15 cellular contexts compared by ENCODE assay signal in genomic region chr21:46022551-46023107, GRCh38. TPM values are rescaled to one million over a fixed set of nuclear protein-coding genes. Genes with fewer than 3 reads are reported as not detected.
A peak's percentile ranks its signal among the peaks of the same experiment; 100 is the strongest.
DNase-seq lines count a peak whose midpoint lies in the region; ATAC-seq and TF ChIP-seq lines count a peak whose summit lies in the region.
"Had no signal": no experiment of that assay in that cellular context is flagged by ENCODE, and none has a peak within 500 bp of the region (broad histone marks: within the 10 kb centered on the region; RNA-seq: fewer than 3 reads in every experiment).

No MANE protein-coding gene starts in this region.

- 93 to 97% methylated on average over 14 to 19 of the region's 19 CpGs for WGBS in endodermal cell (ENCODE audit: insufficient coverage in 1 of 2, insufficient read length in 1 of 2), 2 experiments

- H3K9me3 Mint-ChIP-seq in WTC11 (no peaks in the 10 kb centered on the region), endodermal cell (no peaks in the 10 kb centered on the region)
- H3K9me3 Mint-ChIP-seq in activated naive CD8-positive, alpha-beta T cell treated with anti-CD3 and anti-CD28 coated beads, Interleukin-2, amount 50 U/mL, for 24 hours, result no peaks in the 10 kb centered on the region
- no peaks in the 10 kb centered on the region for H3K9me3 Mint-ChIP-seq in CD4-positive, alpha-beta T cell

- H3K27me3 ChIP-seq in endodermal cell (ENCODE audit: control insufficient read depth, insufficient read depth, low read length, poor library complexity, severe bottlenecking), result no peaks in the 10 kb centered on the region
- peaks cover 23% of the 10 kb centered on the region for H3K27me3 ChIP-seq in CD4-positive, alpha-beta T cell (ENCODE audit: control insufficient read depth, insufficient read depth, low read length)

- H3K4me3 Mint-ChIP-seq in WTC11, result no peak overlapping the region
- H3K4me3 Mint-ChIP-seq in endodermal cell, result no peak overlapping the region
- no peak overlapping the region for H3K4me3 Mint-ChIP-seq in activated naive CD8-positive, alpha-beta T cell treated with anti-CD3 and anti-CD28 coated beads, Interleukin-2, amount 50 U/mL, for 24 hours
- H3K4me3 Mint-ChIP-seq in CD4-positive, alpha-beta T cell, result no peak overlapping the region

- no peaks in the 10 kb centered on the region for H3K4me1 ChIP-seq in mucosa of descending colon (ENCODE audit: low read depth)
- no peaks in the 10 kb centered on the region for H3K4me1 ChIP-seq in endodermal cell (ENCODE audit: control insufficient read depth, insufficient read depth, low read length)

- H3K4me3 ChIP-seq in mucosa of descending colon (no peak overlapping the region), endodermal cell (ENCODE audit: low read length) (no peak overlapping the region)

- no peaks in the 10 kb centered on the region for H3K36me3 ChIP-seq in mucosa of descending colon (ENCODE audit: low read depth)
- H3K36me3 ChIP-seq in endodermal cell (ENCODE audit: control insufficient read depth, insufficient read depth, low read length), result no peaks in the 10 kb centered on the region

- CTCF ChIA-PET in WTC11 (lab: Charles Lee), result no interaction called here
- CTCF ChIA-PET in CD4-positive, alpha-beta T cell (lab: Charles Lee), result no interaction called here

- intact Hi-C loops in Right ventricle myocardium superior (cut with DNase I), result no loop called here
- intact Hi-C loops in cardiac septum (cut with DNase I), result no loop called here
- intact Hi-C loops in mucosa of descending colon (cut with DNase I, micrococcal nuclease), result no loop called here
- intact Hi-C loops in CD4-positive, alpha-beta T cell (cut with DNase I, micrococcal nuclease), result no loop called here

- POLR2A ChIA-PET in WTC11 (lab: Charles Lee), result no interaction called here
- POLR2A ChIA-PET in CD4-positive, alpha-beta T cell (lab: Charles Lee), result no interaction called here

- ATAC-seq in Right ventricle myocardium superior (ENCODE audit: poor library complexity), result peak; percentile 69
- peak; percentile 65 for ATAC-seq in WTC11
- ATAC-seq in mucosa of descending colon, result peak; percentile 29
- no peak for ATAC-seq in HG03565 (IDR thresholded peaks at IDR 0.05; ENCODE audit: unreplicated experiment)
- ATAC-seq in activated naive CD8-positive, alpha-beta T cell treated with anti-CD3 and anti-CD28 coated beads, Interleukin-2, amount 50 U/mL, for 24 hours, result no peak
- no peak for ATAC-seq in CD4-positive, alpha-beta T cell (ENCODE audit: poor library complexity)

- H3K27ac ChIP-seq in endodermal cell (ENCODE audit: low read depth, low read length), result no peak overlapping the region
- H3K27ac ChIP-seq in CD4-positive, alpha-beta T cell (ENCODE audit: low read depth, low read length), result no peak overlapping the region

- no peak overlapping the region for H3K9ac ChIP-seq in endodermal cell (ENCODE audit: extremely low read depth, low read length, poor library complexity, severe bottlenecking)

- H3K27me3 Mint-ChIP-seq in WTC11 (ENCODE audit: low read depth) (peaks cover 3% of the 10 kb centered on the region; the same call in 1 of the 2 replicates), endodermal cell (ENCODE audit: insufficient read depth) (no peaks in the 10 kb centered on the region)
- H3K27me3 Mint-ChIP-seq in activated naive CD8-positive, alpha-beta T cell treated with anti-CD3 and anti-CD28 coated beads, Interleukin-2, amount 50 U/mL, for 24 hours, result peaks cover 25% of the 10 kb centered on the region
- peaks cover 48% of the 10 kb centered on the region for H3K27me3 Mint-ChIP-seq in CD4-positive, alpha-beta T cell

- no peaks in the 10 kb centered on the region for H3K9me3 ChIP-seq in mucosa of descending colon
- H3K9me3 ChIP-seq in endodermal cell (ENCODE audit: control insufficient read depth, low read length), result no peaks in the 10 kb centered on the region
- no peaks in the 10 kb centered on the region for H3K9me3 ChIP-seq in CD4-positive, alpha-beta T cell (ENCODE audit: control insufficient read depth, low read length)

- TF ChIP-seq CTCF in WTC11 (IDR thresholded peaks at IDR 0.05) (no peak), mucosa of descending colon (IDR thresholded peaks at IDR 0.05) (no peak), endodermal cell (conservative IDR thresholded peaks at IDR 0.05) (no peak)
- no peak for TF ChIP-seq CTCF in CD4-positive, alpha-beta T cell (IDR thresholded peaks at IDR 0.05)

- H3K4me1 Mint-ChIP-seq in WTC11, result peaks cover 11% of the 10 kb centered on the region
- H3K4me1 Mint-ChIP-seq in endodermal cell, result peaks cover 15% of the 10 kb centered on the region
- H3K4me1 Mint-ChIP-seq in activated naive CD8-positive, alpha-beta T cell treated with anti-CD3 and anti-CD28 coated beads, Interleukin-2, amount 50 U/mL, for 24 hours, result peaks cover 12% of the 10 kb centered on the region
- no peaks in the 10 kb centered on the region for H3K4me1 Mint-ChIP-seq in CD4-positive, alpha-beta T cell (ENCODE audit: low read depth)

- H3K36me3 Mint-ChIP-seq in WTC11 (no peaks in the 10 kb centered on the region), endodermal cell (ENCODE audit: low read depth) (no peaks in the 10 kb centered on the region)
- no peaks in the 10 kb centered on the region for H3K36me3 Mint-ChIP-seq in activated naive CD8-positive, alpha-beta T cell treated with anti-CD3 and anti-CD28 coated beads, Interleukin-2, amount 50 U/mL, for 24 hours (ENCODE audit: low read depth)
- no peaks in the 10 kb centered on the region for H3K36me3 Mint-ChIP-seq in CD4-positive, alpha-beta T cell (ENCODE audit: low read depth)

- H3K27ac Mint-ChIP-seq in WTC11, result no peak overlapping the region
- no peak overlapping the region for H3K27ac Mint-ChIP-seq in endodermal cell
- H3K27ac Mint-ChIP-seq in activated naive CD8-positive, alpha-beta T cell treated with anti-CD3 and anti-CD28 coated beads, Interleukin-2, amount 50 U/mL, for 24 hours, result no peak overlapping the region
- H3K27ac Mint-ChIP-seq in CD4-positive, alpha-beta T cell, result no peak overlapping the region

- DNase-seq in Right ventricle myocardium superior (no peak), cardiac septum (ENCODE audit: low spot score) (no peak), WTC11 (ENCODE audit: low spot score) (no peak), mucosa of descending colon (no peak), endodermal cell (no peak)
- DNase-seq in activated naive CD8-positive, alpha-beta T cell treated with anti-CD3 and anti-CD28 coated beads, Interleukin-2, amount 50 U/mL, for 24 hours, result no peak
- DNase-seq in CD4-positive, alpha-beta T cell, result no peak
- DNase-seq: AML-193; amniotic stem cell; HCEC 1CT; hypothalamus; Kasumi-1; NCI-H524; stimulated activated CD4-positive, alpha-beta T cell treated with anti-CD3 and anti-CD28 coated beads, Interleukin-12 subunit alpha, Interleukin-12 subunit beta, amount 100 ng/mL, for 4 hours had no signal

TF ChIP-seq in WTC11, 78 proteins besides CTCF, POLR2A, EP300 and RAD21 (continues in another document):
- no peak for TF ChIP-seq ZNF219 (CRISPR knock-in tag; IDR thresholded peaks at IDR 0.05; ENCODE audit: borderline replicate concordance)
- 0 out of 2 replicates have a peak, but pooled peaks have one; percentile 17 for TF ChIP-seq NFYB (CRISPR knock-in tag; conservative IDR thresholded peaks at IDR 0.05; ENCODE audit: low read depth)
- no peak for TF ChIP-seq AR (CRISPR knock-in tag; IDR thresholded peaks at IDR 0.05)
- TF ChIP-seq CBFB (CRISPR knock-in tag; IDR thresholded peaks at IDR 0.05; ENCODE audit: low read depth), result no peak
- no peak for TF ChIP-seq TCF7 (CRISPR knock-in tag; IDR thresholded peaks at IDR 0.05; ENCODE audit: low read depth)

RNA-seq across cellular contexts. Expression of gene COL6A1, which starts 41.1 kb away (rescaled TPM):
- 173 TPM for total RNA-seq in Right ventricle myocardium superior
- 140 TPM for total RNA-seq in cardiac septum
- total RNA-seq in WTC11 (2021), result 221 to 245 TPM (median 240 TPM) in 3 replicates
- 100 to 1,000 TPM in 2 of 3 donors, 10 to 100 TPM in 1; 45.0 to 663 (median 114) TPM for total RNA-seq in mucosa of descending colon
- 100 to 1,000 TPM; 232 to 407 TPM for total RNA-seq in endodermal cell
- polyA plus RNA-seq in endodermal cell (2013, experiment 1 of 2), result 172 TPM
- polyA plus RNA-seq in endodermal cell (2013, experiment 2 of 2), result 154 TPM
- 1 to 10 TPM; 8.0 to 8.5 TPM for total RNA-seq in CD4-positive, alpha-beta T cell

Comparison
In these comparisons a context has a peak if more than half of its experiments do, and no peak if none do; other contexts are left out.
1. ATAC-seq: peak in Right ventricle myocardium superior (single experiment), WTC11 (single experiment) and mucosa of descending colon (single experiment); none in HG03565 (single experiment), activated naive CD8-positive, alpha-beta T cell treated with anti-CD3 and anti-CD28 coated beads, Interleukin-2, amount 50 U/mL, for 24 hours (single experiment) and CD4-positive, alpha-beta T cell (single experiment).
2. RNA of gene COL6A1, which starts 41.1 kb away (total RNA-seq): 232 to 407 TPM in endodermal cell, 221 to 245 TPM in WTC11, 173 TPM in Right ventricle myocardium superior (single experiment), 140 TPM in cardiac septum (single experiment) and 45.0 to 663 TPM in mucosa of descending colon; 8.0 to 8.5 TPM in CD4-positive, alpha-beta T cell; every median in the first group is over 4 times any median in the second.